Comparison of ENCODE assay signal across 10 cellular contexts in the genomic region with DNA sequence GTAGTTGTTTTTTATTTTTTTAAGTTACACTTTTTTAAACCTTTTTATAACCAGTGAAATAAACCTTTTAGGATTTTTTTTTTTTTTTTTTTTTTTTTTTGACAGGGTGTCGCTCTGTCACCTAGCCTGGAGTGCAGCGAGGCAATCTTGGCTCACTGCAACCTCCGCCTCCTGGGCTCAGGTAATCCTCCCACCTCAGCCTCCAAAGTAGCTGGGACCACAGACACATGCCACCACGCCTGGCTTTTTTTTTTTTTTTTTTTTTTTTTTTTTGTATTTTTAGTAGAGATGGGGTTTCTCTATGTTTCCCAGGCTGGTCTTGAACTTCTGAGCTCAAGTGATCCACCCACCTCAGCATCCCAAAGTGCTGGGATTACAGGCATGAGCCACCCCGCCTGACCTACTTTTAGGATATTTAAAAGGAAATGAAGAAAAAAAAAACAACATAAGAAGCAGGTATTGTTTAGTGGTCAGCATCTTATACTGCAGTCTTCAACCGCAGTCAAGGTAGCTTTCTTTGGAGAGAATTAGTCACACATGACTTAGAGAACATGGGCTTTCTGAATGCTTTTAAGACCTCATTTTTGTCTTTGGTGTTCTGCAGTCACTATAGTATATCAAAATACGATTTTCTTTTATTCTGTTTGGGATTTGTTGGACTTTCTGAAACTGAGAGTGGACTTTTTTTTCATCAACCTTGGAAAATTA. TPM values are rescaled to one million over a fixed set of nuclear protein-coding genes. Genes with fewer than 3 reads are reported as not detected.
DNase-seq lines count a peak whose midpoint lies in the region; ATAC-seq and TF ChIP-seq lines count a peak whose summit lies in the region.
"Had no signal": no experiment of that assay in that cellular context is flagged by ENCODE, and none has a peak within 500 bp of the region (broad histone marks: within the 10 kb centered on the region; RNA-seq: fewer than 3 reads in every experiment).

No MANE protein-coding gene starts in this region.

- H3K4me3 ChIP-seq in hepatocyte (peak overlapping the region; percentile 50), thoracic aorta (peak overlapping the region; percentile 97)

- H3K9me2 ChIP-seq in hepatocyte (replicated peaks; ENCODE audit: insufficient read depth) = no peaks in the 10 kb centered on the region

- no peaks in the 10 kb centered on the region for H3K36me3 ChIP-seq in hepatocyte (replicated peaks; ENCODE audit: insufficient read depth, low read depth)
- H3K36me3 ChIP-seq in thoracic aorta = no peaks in the 10 kb centered on the region

- peaks cover 35% of the 10 kb centered on the region for H3K79me2 ChIP-seq in hepatocyte

- H3K4me1 ChIP-seq in hepatocyte (ENCODE audit: insufficient read depth) (peaks cover 14% of the 10 kb centered on the region), thoracic aorta (ENCODE audit: control insufficient read depth in 1 of 2, low read depth in 2 of 2) (peaks cover 10 to 33% of the 10 kb centered on the region in 2 donors)

- CTCF ChIA-PET in activated naive CD4-positive, alpha-beta T cell treated with anti-CD3 and anti-CD28 coated beads, Interleukin-2, amount 10 ng/mL, durations not matched to agents 7 days and 5 days (lab: Charles Lee) = interaction anchor here (1.8 kb wide), 1 partner anchor 39 kb away, joined by 4 read pairs; no protein-coding TSS in a partner anchor

- peaks cover 56% of the 10 kb centered on the region for H3K4me1 Mint-ChIP-seq in activated naive CD4-positive, alpha-beta T cell treated with anti-CD3 and anti-CD28 coated beads, Interleukin-2, amount 10 ng/mL, durations not matched to agents 7 days and 5 days

- H3K9me3 Mint-ChIP-seq in activated naive CD4-positive, alpha-beta T cell treated with anti-CD3 and anti-CD28 coated beads, Interleukin-2, amount 10 ng/mL, durations not matched to agents 7 days and 5 days = no peaks in the 10 kb centered on the region

- ATAC-seq in thoracic aorta (ENCODE audit: insufficient number of reproducible peaks, low FRiP score, low read depth) = no peak

- H3K27ac Mint-ChIP-seq in activated naive CD4-positive, alpha-beta T cell treated with anti-CD3 and anti-CD28 coated beads, Interleukin-2, amount 10 ng/mL, durations not matched to agents 7 days and 5 days = peak overlapping the region; percentile 96

- H3K9me3 ChIP-seq in hepatocyte (ENCODE audit: low read depth) = no peaks in the 10 kb centered on the region
- no peaks in the 10 kb centered on the region for H3K9me3 ChIP-seq in thoracic aorta

- H3K27ac ChIP-seq in VCaP = peak overlapping the region; percentile 90
- H3K27ac ChIP-seq in hepatocyte = peak overlapping the region; percentile 96
- H3K27ac ChIP-seq in thoracic aorta = peak overlapping the region in 1 of 2 donors; percentile 96

- 95% methylated on average over 7 of the region's 7 CpGs for WGBS in hepatocyte (ENCODE audit: low lambda C conversion rate, missing lambda C conversion rate)

- peak overlapping the region; percentile 90 for H3K4me2 ChIP-seq in hepatocyte

- peak overlapping the region; percentile 93 for H3K4me3 Mint-ChIP-seq in activated naive CD4-positive, alpha-beta T cell treated with anti-CD3 and anti-CD28 coated beads, Interleukin-2, amount 10 ng/mL, durations not matched to agents 7 days and 5 days

- H3K36me3 Mint-ChIP-seq in activated naive CD4-positive, alpha-beta T cell treated with anti-CD3 and anti-CD28 coated beads, Interleukin-2, amount 10 ng/mL, durations not matched to agents 7 days and 5 days = peaks cover 33% of the 10 kb centered on the region

- H3K27me3 ChIP-seq in hepatocyte (no peaks in the 10 kb centered on the region), thoracic aorta (replicated peaks; ENCODE audit: insufficient read depth) (no peaks in the 10 kb centered on the region)

- H2AFZ ChIP-seq in hepatocyte = peak overlapping the region; percentile 67

- no peaks in the 10 kb centered on the region for H3K27me3 Mint-ChIP-seq in activated naive CD4-positive, alpha-beta T cell treated with anti-CD3 and anti-CD28 coated beads, Interleukin-2, amount 10 ng/mL, durations not matched to agents 7 days and 5 days

- DNase-seq in activated naive CD4-positive, alpha-beta T cell treated with anti-CD3 and anti-CD28 coated beads, Interleukin-2, amount 10 ng/mL, durations not matched to agents 7 days and 5 days = no peak
- no peak for DNase-seq in activated naive CD4-positive, alpha-beta T cell treated with Interleukin-2 at 50 U/mL for 16 hours
- no peak for DNase-seq in hepatocyte (ENCODE audit: low spot score)
- DNase-seq in thoracic aorta (ENCODE audit: low spot score) = no peak
- no peak for DNase-seq in amygdala (lab: John Stamatoyannopoulos, UW)
- no peak for DNase-seq in COLO829 (ENCODE audit: low spot score)
- DNase-seq in HPDE6-E6E7 (ENCODE audit: extremely low spot score) = no peak
- DNase-seq: NCI-H1092 had no signal

- TF ChIP-seq CTCF in VCaP (conservative IDR thresholded peaks at IDR 0.05) (no peak), hepatocyte (IDR thresholded peaks at IDR 0.05; ENCODE audit: poor library complexity) (no peak), thoracic aorta (IDR thresholded peaks at IDR 0.05) (no peak)

- no peaks in the 10 kb centered on the region for H4K20me1 ChIP-seq in hepatocyte (ENCODE audit: insufficient read depth, poor library complexity, severe bottlenecking)

RNA-seq across cellular contexts. Expression of gene POLR1H, which starts 1.6 kb away (rescaled TPM):
- total RNA-seq in hepatocyte (20.9 and 21.3 TPM in 2 replicates), thoracic aorta (10 to 100 TPM; 11.2 to 19.1 TPM)
- 26.5 and 34.8 TPM in 2 replicates for polyA plus RNA-seq in hepatocyte

RNA-seq across cellular contexts. Expression of gene PPP1R11, which starts 4.4 kb away (rescaled TPM):
- total RNA-seq in hepatocyte (50.9 and 55.6 TPM in 2 replicates), thoracic aorta (10 to 100 TPM; 25.2 to 45.5 TPM)
- 74.5 and 79.6 TPM in 2 replicates for polyA plus RNA-seq in hepatocyte

RNA-seq across cellular contexts. Expression of gene RNF39, which starts 12.9 kb away (rescaled TPM):
- total RNA-seq in hepatocyte = 0.73 and 1.1 TPM in 2 replicates
- polyA plus RNA-seq in hepatocyte = 2.2 and 3.3 TPM in 2 replicates
- total RNA-seq in thoracic aorta = not detected
- total RNA-seq: subcutaneous adipose tissue had no signal

RNA-seq across cellular contexts. Expression of gene TRIM31, which starts 50.3 kb away (rescaled TPM):
- total RNA-seq in hepatocyte (6.3 and 7.7 TPM in 2 replicates), thoracic aorta (1 to 10 TPM in 1 of 2 donors, not detected in 1; 2.0 TPM)
- polyA plus RNA-seq in hepatocyte = 5.0 and 10.1 TPM in 2 replicates
- total RNA-seq: subcutaneous adipose tissue had no signal
